ENCODE assay signal across 25 cellular contexts in the genomic region with DNA sequence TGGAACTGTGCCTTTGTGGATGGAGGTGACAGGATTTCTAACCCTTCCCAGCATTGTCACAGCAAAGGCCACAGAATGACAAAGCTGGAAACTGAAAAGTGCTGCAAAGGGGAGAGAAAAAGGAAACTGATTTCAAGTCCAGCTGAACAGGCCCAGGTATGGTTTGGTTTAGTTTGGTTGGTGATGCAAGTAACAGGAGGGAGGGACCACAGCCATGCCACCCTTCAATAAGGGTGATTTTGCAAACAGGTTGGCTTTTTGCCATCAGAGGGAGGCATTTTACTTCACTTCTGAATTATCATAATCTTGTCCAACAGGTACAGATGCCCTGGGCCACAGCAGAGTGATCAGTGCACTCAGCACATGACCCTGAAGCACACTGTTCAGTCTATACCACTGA. TPM values are rescaled to one million over a fixed set of nuclear protein-coding genes. Genes with fewer than 3 reads are reported as not detected.
DNase-seq lines count a peak whose midpoint lies in the region; ATAC-seq, FAIRE-seq and TF ChIP-seq lines count a peak whose summit lies in the region.
"Had no signal": no experiment of that assay in that cellular context is flagged by ENCODE, and none has a peak within 500 bp of the region (broad histone marks: within the 10 kb centered on the region; RNA-seq: fewer than 3 reads in every experiment).

No MANE protein-coding gene starts in this region.

- no peak overlapping the region for H2AK5ac ChIP-seq in IMR-90 (ENCODE audit: low read depth, low read length)

- no peak overlapping the region for H4K91ac ChIP-seq in IMR-90 (ENCODE audit: insufficient read depth, low read depth, low read length)

- peaks cover 0 to 12% of the 10 kb centered on the region in 2 experiments; a peak in 3 of 4 replicates for H3K79me1 ChIP-seq in IMR-90 (ENCODE audit: low read depth in 1 of 2, low read length in 2 of 2)

- H3K4me1 ChIP-seq in left ventricle myocardium inferior (peaks cover 97% of the 10 kb centered on the region), IMR-90 (ENCODE audit: control insufficient read depth, insufficient read depth, low read length) (no peaks in the 10 kb centered on the region), HepG2 (ENCODE audit: insufficient read depth, low read length) (peaks cover 36% of the 10 kb centered on the region)
- H3K4me1 ChIP-seq: HAP-1, SJSA1 had no signal

- H3K36me3 ChIP-seq in left ventricle myocardium inferior, result peaks cover 18% of the 10 kb centered on the region
- 0 out of 2 replicates have a peak, but pooled peaks cover 1% of the 10 kb centered on the region for H3K36me3 ChIP-seq in IMR-90 (ENCODE audit: control insufficient read depth, insufficient read depth, low read length)
- peaks cover 0 to 7% of the 10 kb centered on the region in 2 experiments; a peak in 2 of 5 replicates for H3K36me3 ChIP-seq in HepG2 (replicated peaks in 1 of 2; ENCODE audit: control insufficient read depth in 1 of 2, insufficient read depth in 2 of 2, low read length in 2 of 2)
- H3K36me3 ChIP-seq: HAP-1, SJSA1 had no signal

- H4K8ac ChIP-seq in IMR-90 (ENCODE audit: low read depth in 2 of 2, low read length in 2 of 2), result no peak overlapping the region

- intact Hi-C loops in left ventricle myocardium inferior (cut with micrococcal nuclease) (no loop called here), left cardiac atrium (cut with DNase I) (no loop called here), IMR-90 (cut with micrococcal nuclease) (no loop called here), HepG2 (cut with micrococcal nuclease; ENCODE audit: unreplicated experiment) (no loop called here)

- dilution Hi-C loops in IMR-90 (cut with HindIII; ENCODE audit: low sequenced_read_pairs, unreplicated experiment), result no loop called here

- H3K23ac ChIP-seq in IMR-90 (ENCODE audit: low read depth, low read length), result no peak overlapping the region

- BruUV-seq in IMR-90 (replicated peaks; lab: Mats Ljungman, UMichigan) (no TSS peak), HepG2 (replicated peaks; lab: Mats Ljungman, UMichigan) (TSS peak; percentile 7)

- H3K9ac ChIP-seq in IMR-90 (ENCODE audit: low read depth, low read length) (no peak overlapping the region), HepG2 (ENCODE audit: insufficient read depth, low read depth, low read length) (no peak overlapping the region)
- H3K9ac ChIP-seq: BLaER1 treated with 17β-estradiol and CSF1 and Interleukin-3, amounts not matched to agents 10 nM and 100 nM had no signal

- H3K9me1 ChIP-seq in IMR-90 (ENCODE audit: insufficient read depth, low read length), result peaks cover 3% of the 10 kb centered on the region; the same call in 1 of the 2 replicates

- H3K4me3 ChIP-seq in left ventricle myocardium inferior (no peak overlapping the region), IMR-90 (ENCODE audit: insufficient read depth, low read depth, low read length) (no peak overlapping the region), HepG2 (replicated peaks in 1 of 3; ENCODE audit: insufficient read depth in 1 of 3, low read depth in 2 of 3, low read length in 3 of 3) (no peak overlapping the region)
- H3K4me3 ChIP-seq: A549; BLaER1 treated with 17β-estradiol and CSF1 and Interleukin-3, amounts not matched to agents 10 nM and 100 nM; HAP-1; SJSA1 had no signal

- H4K20me1 ChIP-seq in IMR-90 (ENCODE audit: insufficient read depth, low read length), result no peaks in the 10 kb centered on the region
- H4K20me1 ChIP-seq in HepG2 (ENCODE audit: insufficient read depth, low read length), result no peaks in the 10 kb centered on the region

- H2AK9ac ChIP-seq in IMR-90 (replicated peaks; ENCODE audit: low read depth, low read length, poor library complexity), result no peak overlapping the region

- H3K4ac ChIP-seq in IMR-90 (ENCODE audit: low read depth, low read length), result no peak overlapping the region

- H2BK15ac ChIP-seq in IMR-90 (ENCODE audit: low read depth, low read length), result no peak overlapping the region

- TF ChIP-seq CTCF in left ventricle myocardium inferior (IDR thresholded peaks at IDR 0.05; ENCODE audit: borderline replicate concordance) (no peak), IMR-90 (conservative IDR thresholded peaks at IDR 0.05; ENCODE audit: low read depth, low read length) (no peak), HepG2 (CRISPR knock-in tag; IDR thresholded peaks at IDR 0.05) (no peak)

- H3K27me3 ChIP-seq in left ventricle myocardium inferior (ENCODE audit: low read depth) (no peaks in the 10 kb centered on the region), IMR-90 (ENCODE audit: control insufficient read depth, insufficient read depth, low read length) (no peaks in the 10 kb centered on the region), HepG2 (ENCODE audit: control insufficient read depth in 1 of 2, insufficient read depth in 2 of 2, low read length in 2 of 2) (no peaks in the 10 kb centered on the region)
- H3K27me3 ChIP-seq: BLaER1 treated with 17β-estradiol and CSF1 and Interleukin-3, amounts not matched to agents 10 nM and 100 nM; SJSA1 had no signal

- TF ChIP-seq EP300 in HepG2 (IDR thresholded peaks at IDR 0.05; ENCODE audit: low read depth in 2 of 2, low read length in 2 of 2), result no peak
- no peak for TF ChIP-seq EP300 in HepG2 (CRISPR knock-in tag; IDR thresholded peaks at IDR 0.05; ENCODE audit: borderline replicate concordance)

- H2BK5ac ChIP-seq in IMR-90 (ENCODE audit: low read depth, low read length, poor library complexity, severe bottlenecking), result no peak overlapping the region

- H2BK120ac ChIP-seq in IMR-90 (ENCODE audit: low read depth, low read length), result no peak overlapping the region

- H3K27ac ChIP-seq in left ventricle myocardium inferior (replicated peaks) (peak overlapping the region; percentile 91), IMR-90 (ENCODE audit: insufficient read depth, low read length) (no peak overlapping the region), HepG2 (ENCODE audit: extremely low read length, insufficient read depth, low read length) (no peak overlapping the region)
- H3K27ac ChIP-seq: A549; BLaER1 treated with 17β-estradiol and CSF1 and Interleukin-3, amounts not matched to agents 10 nM and 100 nM; SJSA1 had no signal

- POLR2A ChIA-PET in IMR-90 (lab: Charles Lee; ENCODE audit: unreplicated experiment), result no interaction called here
- POLR2A ChIA-PET in HepG2 (lab: Yijun Ruan, JAX), result no interaction called here

- H3K9me3 ChIP-seq in left ventricle myocardium inferior (replicated peaks) (no peaks in the 10 kb centered on the region), IMR-90 (ENCODE audit: control insufficient read depth, insufficient read depth, low read length) (no peaks in the 10 kb centered on the region), HepG2 (ENCODE audit: low read length) (no peaks in the 10 kb centered on the region)
- H3K9me3 ChIP-seq: A549; BLaER1 treated with 17β-estradiol and CSF1 and Interleukin-3, amounts not matched to agents 10 nM and 100 nM; HAP-1; SJSA1 had no signal

- FAIRE-seq in HepG2 (lab: Jason Lieb, UNC), result no peak
- FAIRE-seq: A549, GM12891 had no signal

- CTCF ChIA-PET in IMR-90 (lab: Yijun Ruan, JAX), result interaction anchor here (0.7 kb wide), 1 partner anchor 355 kb away, joined by 3 read pairs; no protein-coding TSS in a partner anchor
- CTCF ChIA-PET in HepG2 (lab: Yijun Ruan, JAX; ENCODE audit: low intra/inter-chr PET ratio, low total read pairs), result no interaction called here

- H3K4me2 ChIP-seq in IMR-90 (ENCODE audit: low read depth, low read length), result no peak overlapping the region
- H3K4me2 ChIP-seq in HepG2 (ENCODE audit: low read depth, low read length), result no peak overlapping the region
- H3K4me2 ChIP-seq: A549; BLaER1 treated with 17β-estradiol and CSF1 and Interleukin-3, amounts not matched to agents 10 nM and 100 nM had no signal

- TF ChIP-seq POLR2A in IMR-90 (IDR thresholded peaks at IDR 0.05; ENCODE audit: low read depth, low read length) (no peak), HepG2 (IDR thresholded peaks at IDR 0.05; ENCODE audit: insufficient read depth in 1 of 2, low read depth in 2 of 2, low read length in 2 of 2) (no peak)

- no peak for DNase-seq in left ventricle myocardium inferior
- no peak for DNase-seq in left cardiac atrium
- no peak for DNase-seq in IMR-90
- DNase-seq in HepG2 (ENCODE audit: low spot score), result no peak
- DNase-seq in DMS153 treated with DMSO at 0.1 percent for 48 hours (lab: John Stamatoyannopoulos, UW; ENCODE audit: unreplicated experiment), result no peak
- no peak for DNase-seq in central memory CD4-positive, alpha-beta T cell
- no peak for DNase-seq in inferior parietal cortex (ENCODE audit: extremely low spot score)
- DNase-seq: AML-193; CD4-positive, alpha-beta T cell; DMS79 treated with DMSO at 0.1 percent for 48 hours; GF-D8; GOT3; Karpas-422; NCI-H1092 treated with DMSO at 0.1 percent for 48 hours; NCI-H1436; NCI-H187 treated with DMSO at 0.1 percent for 48 hours; NCI-H2171 treated with DMSO at 0.1 percent for 48 hours; NCI-H345; NCI-H510A treated with DMSO at 0.1 percent for 48 hours; PC-3 had no signal

- ATAC-seq in left cardiac atrium, result no peak
- no peak for ATAC-seq in IMR-90 (ENCODE audit: low read depth)
- ATAC-seq in HepG2, result no peak
- ATAC-seq: A549, PC-3 had no signal

- no peak overlapping the region for H3K56ac ChIP-seq in IMR-90 (ENCODE audit: extremely low read depth, insufficient read depth, low read length)

- H3K14ac ChIP-seq in IMR-90 (replicated peaks; ENCODE audit: low read depth, low read length), result no peak overlapping the region

- H3K79me2 ChIP-seq in HepG2 (ENCODE audit: insufficient read depth, low read length), result peaks cover 9% of the 10 kb centered on the region

- no peak overlapping the region for H2BK20ac ChIP-seq in IMR-90 (ENCODE audit: low read depth, low read length)

- TF ChIP-seq RAD21 in IMR-90 (IDR thresholded peaks at IDR 0.05; ENCODE audit: low read length), result no peak
- no peak for TF ChIP-seq RAD21 in HepG2 (CRISPR knock-in tag; IDR thresholded peaks at IDR 0.05)

- no peak overlapping the region for H3K18ac ChIP-seq in IMR-90 (ENCODE audit: low read depth, low read length)

- in situ Hi-C loops in IMR-90 (cut with MboI; ENCODE audit: low sequenced_read_pairs) (no loop called here), HepG2 (cut with HindIII; ENCODE audit: extremely low pct_ligation_motif_present, low pct_unique_long_range_greater_than_20kb) (no loop called here)

- H2AFZ ChIP-seq in IMR-90 (replicated peaks; ENCODE audit: low read length, poor library complexity), result peak overlapping the region; percentile 41
- no peak overlapping the region for H2AFZ ChIP-seq in HepG2 (ENCODE audit: low read length)

- H4K5ac ChIP-seq in IMR-90 (ENCODE audit: low read depth, low read length), result no peak overlapping the region

RNA-seq across cellular contexts. Expression of a gene that starts 6.6 kb away (rescaled TPM):
- total RNA-seq in left ventricle myocardium inferior, result 160 TPM
- total RNA-seq in left cardiac atrium, result 100 to 1,000 TPM in 1 of 2 donors, 10 to 100 TPM in 1; 97.7 to 124 TPM
- 6.5 and 7.2 TPM in 2 replicates for total RNA-seq in IMR-90 (2012; rRNA removed)
- 3.3 and 3.4 TPM in 2 replicates for polyA plus RNA-seq in IMR-90 (2012; rRNA removed)
- 1.9 and 2.1 TPM in 2 replicates for polyA plus RNA-seq in IMR-90 (2012; cell fraction: cytosol; rRNA removed)
- 1.6 and 3.2 TPM in 2 replicates for polyA plus RNA-seq in IMR-90 (2012; cell fraction: nucleus; rRNA removed; ENCODE audit: low replicate concordance)
- 13.6 and 24.5 TPM in 2 replicates for total RNA-seq in HepG2 (2016; rRNA removed; fragmentation: Illumina TruSeq; extraction: Trizol)
- 2.8 and 2.9 TPM in 2 replicates for total RNA-seq in HepG2 (2016; cell fraction: cytosol; rRNA removed; fragmentation: Illumina TruSeq; extraction: Trizol; ENCODE audit: low read depth)
- total RNA-seq in HepG2 (2016; cell fraction: insoluble cytoplasmic fraction; rRNA removed; fragmentation: Illumina TruSeq; extraction: Trizol), result 13.1 and 24.2 TPM in 2 replicates
- 8.8 and 10.2 TPM in 2 replicates for total RNA-seq in HepG2 (2016; cell fraction: membrane; rRNA removed; fragmentation: Illumina TruSeq; extraction: Trizol)
- 20.0 and 25.7 TPM in 2 replicates for total RNA-seq in HepG2 (2016; cell fraction: nucleus; rRNA removed; fragmentation: Illumina TruSeq; extraction: Trizol)
- 9.6 and 10.4 TPM in 2 replicates for polyA plus RNA-seq in HepG2 (2011; rRNA removed)
- 7.7 and 12.9 TPM in 2 replicates for polyA plus RNA-seq in HepG2 (2011; cell fraction: cytosol; rRNA removed)
- 10.1 and 10.7 TPM in 2 replicates for polyA plus RNA-seq in HepG2 (2011; cell fraction: nucleus; rRNA removed)
- polyA plus RNA-seq in HepG2 (2012), result 18.0 and 19.6 TPM in 2 replicates
- 2.4 TPM in 2 replicates for polyA plus RNA-seq in HepG2 (2016; cell fraction: cytosol; fragmentation: Illumina TruSeq; extraction: Trizol; ENCODE audit: low read depth)
- polyA plus RNA-seq in HepG2 (2016; cell fraction: insoluble cytoplasmic fraction; fragmentation: Illumina TruSeq; extraction: Trizol; ENCODE audit: low read depth), result 10.6 and 10.9 TPM in 2 replicates
- 4.4 and 4.9 TPM in 2 replicates for polyA plus RNA-seq in HepG2 (2016; cell fraction: membrane; fragmentation: Illumina TruSeq; extraction: Trizol; ENCODE audit: low read depth)
- polyA plus RNA-seq in HepG2 (2016; cell fraction: nucleus; fragmentation: Illumina TruSeq; extraction: Trizol; ENCODE audit: insufficient read depth, low read depth), result 33.0 and 34.7 TPM in 2 replicates
- 11.7 and 21.7 TPM in 2 replicates for polyA minus RNA-seq in HepG2 (2011; rRNA and poly(A)+ RNA removed; ENCODE audit: low replicate concordance)
- 10.1 and 13.8 TPM in 2 replicates for polyA minus RNA-seq in HepG2 (2011; cell fraction: cytosol; rRNA and poly(A)+ RNA removed)
- 6.7 and 9.0 TPM in 2 replicates for polyA minus RNA-seq in HepG2 (2011; cell fraction: nucleus; rRNA and poly(A)+ RNA removed)

RNA-seq across cellular contexts. Expression of a gene that starts 32.5 kb away (rescaled TPM):
- total RNA-seq in left ventricle myocardium inferior (not detected), left cardiac atrium (not detected), IMR-90 (2012; rRNA removed) (not detected in 2 replicates), HepG2 (2016; rRNA removed; fragmentation: Illumina TruSeq; extraction: Trizol) (not detected in 2 replicates)
- polyA plus RNA-seq in IMR-90 (2012; rRNA removed) (not detected in 2 replicates), HepG2 (2011; rRNA removed) (not detected in 2 replicates)
- not detected in 2 replicates for polyA plus RNA-seq in IMR-90 (2012; cell fraction: cytosol; rRNA removed)
- polyA plus RNA-seq in IMR-90 (2012; cell fraction: nucleus; rRNA removed; ENCODE audit: low replicate concordance), result not detected in 2 replicates
- not detected in 2 replicates for total RNA-seq in HepG2 (2016; cell fraction: cytosol; rRNA removed; fragmentation: Illumina TruSeq; extraction: Trizol; ENCODE audit: low read depth)
- total RNA-seq in HepG2 (2016; cell fraction: insoluble cytoplasmic fraction; rRNA removed; fragmentation: Illumina TruSeq; extraction: Trizol), result not detected in 2 replicates
- not detected in 2 replicates for total RNA-seq in HepG2 (2016; cell fraction: membrane; rRNA removed; fragmentation: Illumina TruSeq; extraction: Trizol)
- not detected in 2 replicates for total RNA-seq in HepG2 (2016; cell fraction: nucleus; rRNA removed; fragmentation: Illumina TruSeq; extraction: Trizol)
- polyA plus RNA-seq in HepG2 (2011; cell fraction: cytosol; rRNA removed), result not detected in 2 replicates
- polyA plus RNA-seq in HepG2 (2011; cell fraction: nucleus; rRNA removed), result not detected in 2 replicates
- polyA plus RNA-seq in HepG2 (2012), result not detected in 2 replicates
- polyA plus RNA-seq in HepG2 (2016; cell fraction: cytosol; fragmentation: Illumina TruSeq; extraction: Trizol; ENCODE audit: low read depth), result not detected in 2 replicates
- polyA plus RNA-seq in HepG2 (2016; cell fraction: insoluble cytoplasmic fraction; fragmentation: Illumina TruSeq; extraction: Trizol; ENCODE audit: low read depth), result not detected in 2 replicates
- not detected in 2 replicates for polyA plus RNA-seq in HepG2 (2016; cell fraction: membrane; fragmentation: Illumina TruSeq; extraction: Trizol; ENCODE audit: low read depth)
- not detected in 2 replicates for polyA plus RNA-seq in HepG2 (2016; cell fraction: nucleus; fragmentation: Illumina TruSeq; extraction: Trizol; ENCODE audit: insufficient read depth, low read depth)
- not detected in 2 replicates for polyA minus RNA-seq in HepG2 (2011; rRNA and poly(A)+ RNA removed; ENCODE audit: low replicate concordance)
- polyA minus RNA-seq in HepG2 (2011; cell fraction: cytosol; rRNA and poly(A)+ RNA removed), result not detected in 2 replicates
- not detected in 2 replicates for polyA minus RNA-seq in HepG2 (2011; cell fraction: nucleus; rRNA and poly(A)+ RNA removed)
- total RNA-seq: CD4-positive, alpha-beta T cell; PC-3; SJSA1 had no signal

RNA-seq across cellular contexts. Expression of a gene that starts 51.1 kb away (rescaled TPM):
- not detected for total RNA-seq in left ventricle myocardium inferior
- total RNA-seq in left cardiac atrium, result not detected
- total RNA-seq in IMR-90 (2012; rRNA removed), result not detected in 2 replicates
- polyA plus RNA-seq in IMR-90 (2012; rRNA removed), result not detected in 2 replicates
- not detected in 2 replicates for polyA plus RNA-seq in IMR-90 (2012; cell fraction: cytosol; rRNA removed)
- not detected in 2 replicates for polyA plus RNA-seq in IMR-90 (2012; cell fraction: nucleus; rRNA removed; ENCODE audit: low replicate concordance)
- 169 and 190 TPM in 2 replicates for total RNA-seq in HepG2 (2016; rRNA removed; fragmentation: Illumina TruSeq; extraction: Trizol)
- 29.0 and 32.3 TPM in 2 replicates for total RNA-seq in HepG2 (2016; cell fraction: cytosol; rRNA removed; fragmentation: Illumina TruSeq; extraction: Trizol; ENCODE audit: low read depth)
- total RNA-seq in HepG2 (2016; cell fraction: insoluble cytoplasmic fraction; rRNA removed; fragmentation: Illumina TruSeq; extraction: Trizol), result 151 and 173 TPM in 2 replicates
- 112 and 124 TPM in 2 replicates for total RNA-seq in HepG2 (2016; cell fraction: membrane; rRNA removed; fragmentation: Illumina TruSeq; extraction: Trizol)
- total RNA-seq in HepG2 (2016; cell fraction: nucleus; rRNA removed; fragmentation: Illumina TruSeq; extraction: Trizol), result 102 and 116 TPM in 2 replicates
- 80.9 and 112 TPM in 2 replicates for polyA plus RNA-seq in HepG2 (2011; rRNA removed)
- polyA plus RNA-seq in HepG2 (2011; cell fraction: cytosol; rRNA removed), result 42.6 and 51.4 TPM in 2 replicates
- polyA plus RNA-seq in HepG2 (2011; cell fraction: nucleus; rRNA removed), result 155 and 166 TPM in 2 replicates
- polyA plus RNA-seq in HepG2 (2012), result 118 and 127 TPM in 2 replicates
- polyA plus RNA-seq in HepG2 (2016; cell fraction: cytosol; fragmentation: Illumina TruSeq; extraction: Trizol; ENCODE audit: low read depth), result 15.4 and 16.4 TPM in 2 replicates
- polyA plus RNA-seq in HepG2 (2016; cell fraction: insoluble cytoplasmic fraction; fragmentation: Illumina TruSeq; extraction: Trizol; ENCODE audit: low read depth), result 119 and 153 TPM in 2 replicates
- 46.6 and 47.5 TPM in 2 replicates for polyA plus RNA-seq in HepG2 (2016; cell fraction: membrane; fragmentation: Illumina TruSeq; extraction: Trizol; ENCODE audit: low read depth)
- polyA plus RNA-seq in HepG2 (2016; cell fraction: nucleus; fragmentation: Illumina TruSeq; extraction: Trizol; ENCODE audit: insufficient read depth, low read depth), result 182 and 192 TPM in 2 replicates
- polyA minus RNA-seq in HepG2 (2011; rRNA and poly(A)+ RNA removed; ENCODE audit: low replicate concordance), result 4.8 and 366 TPM in 2 replicates
- 84.1 and 95.5 TPM in 2 replicates for polyA minus RNA-seq in HepG2 (2011; cell fraction: cytosol; rRNA and poly(A)+ RNA removed)
- polyA minus RNA-seq in HepG2 (2011; cell fraction: nucleus; rRNA and poly(A)+ RNA removed), result 74.7 and 93.0 TPM in 2 replicates
- total RNA-seq: CD4-positive, alpha-beta T cell; PC-3; SJSA1 had no signal

RNA-seq across cellular contexts. Expression of a gene that starts 57.3 kb away (rescaled TPM):
- total RNA-seq in left ventricle myocardium inferior, result 0.55 TPM
- under 1 TPM; 0.21 to 0.50 TPM for total RNA-seq in left cardiac atrium
- total RNA-seq in IMR-90 (2012; rRNA removed), result not detected in 2 replicates
- polyA plus RNA-seq in IMR-90 (2012; rRNA removed), result not detected in 2 replicates
- not detected in 2 replicates for polyA plus RNA-seq in IMR-90 (2012; cell fraction: cytosol; rRNA removed)
- not detected in 2 replicates for polyA plus RNA-seq in IMR-90 (2012; cell fraction: nucleus; rRNA removed; ENCODE audit: low replicate concordance)
- not detected in 2 replicates for total RNA-seq in HepG2 (2016; rRNA removed; fragmentation: Illumina TruSeq; extraction: Trizol)
- not detected in 2 replicates for total RNA-seq in HepG2 (2016; cell fraction: cytosol; rRNA removed; fragmentation: Illumina TruSeq; extraction: Trizol; ENCODE audit: low read depth)
- not detected in 2 replicates for total RNA-seq in HepG2 (2016; cell fraction: insoluble cytoplasmic fraction; rRNA removed; fragmentation: Illumina TruSeq; extraction: Trizol)
- not detected in 2 replicates for total RNA-seq in HepG2 (2016; cell fraction: membrane; rRNA removed; fragmentation: Illumina TruSeq; extraction: Trizol)
- total RNA-seq in HepG2 (2016; cell fraction: nucleus; rRNA removed; fragmentation: Illumina TruSeq; extraction: Trizol), result not detected in 2 replicates
- 0.04 and 0.13 TPM in 2 replicates for polyA plus RNA-seq in HepG2 (2011; rRNA removed)
- 0.26 TPM in 1 of 2 replicates, not detected in the other for polyA plus RNA-seq in HepG2 (2011; cell fraction: cytosol; rRNA removed)
- 0.26 TPM in 1 of 2 replicates, not detected in the other for polyA plus RNA-seq in HepG2 (2011; cell fraction: nucleus; rRNA removed)
- polyA plus RNA-seq in HepG2 (2012), result 0.47 and 0.64 TPM in 2 replicates
- polyA plus RNA-seq in HepG2 (2016; cell fraction: cytosol; fragmentation: Illumina TruSeq; extraction: Trizol; ENCODE audit: low read depth), result not detected in 2 replicates
- polyA plus RNA-seq in HepG2 (2016; cell fraction: insoluble cytoplasmic fraction; fragmentation: Illumina TruSeq; extraction: Trizol; ENCODE audit: low read depth), result not detected in 2 replicates
- polyA plus RNA-seq in HepG2 (2016; cell fraction: membrane; fragmentation: Illumina TruSeq; extraction: Trizol; ENCODE audit: low read depth), result not detected in 2 replicates
- polyA plus RNA-seq in HepG2 (2016; cell fraction: nucleus; fragmentation: Illumina TruSeq; extraction: Trizol; ENCODE audit: insufficient read depth, low read depth), result not detected in 2 replicates
- not detected in 2 replicates for polyA minus RNA-seq in HepG2 (2011; rRNA and poly(A)+ RNA removed; ENCODE audit: low replicate concordance)
- polyA minus RNA-seq in HepG2 (2011; cell fraction: cytosol; rRNA and poly(A)+ RNA removed), result not detected in 2 replicates
- not detected in 2 replicates for polyA minus RNA-seq in HepG2 (2011; cell fraction: nucleus; rRNA and poly(A)+ RNA removed)
- total RNA-seq: CD4-positive, alpha-beta T cell; PC-3; SJSA1 had no signal

Comparison
In these comparisons a context has a peak if more than half of its experiments do, and no peak if none do; other contexts are left out.
1. RNA of a gene that starts 51.1 kb away (total RNA-seq): 29.0 to 190 TPM in HepG2; not detected in left cardiac atrium, not detected in left ventricle myocardium inferior (single experiment) and not detected in IMR-90; every median in the first group is over 10 times any median in the second.